Comparison of ENCODE assay signal across 14 cellular contexts in the genomic region with DNA sequence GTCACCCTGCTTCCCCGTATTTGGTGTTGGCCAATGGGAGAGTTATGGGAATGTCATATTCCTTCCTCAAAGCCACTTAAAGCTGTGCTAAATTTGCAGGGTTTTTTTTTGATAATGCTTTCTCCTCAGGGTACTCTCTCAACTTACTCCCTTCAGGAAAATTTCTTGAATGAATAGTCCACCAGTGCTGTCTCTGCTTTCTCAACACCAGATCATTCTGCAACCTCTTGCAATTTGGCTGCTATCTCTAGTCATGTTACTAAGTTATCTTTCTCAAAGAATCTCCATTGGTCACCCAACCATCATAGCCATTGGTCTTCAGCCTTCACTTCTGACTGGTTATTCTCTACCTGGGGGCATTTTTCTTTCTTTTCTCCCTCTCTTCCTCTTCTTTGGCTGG. TPM values are rescaled to one million over a fixed set of nuclear protein-coding genes. Genes with fewer than 3 reads are reported as not detected.
A peak's percentile ranks its signal among the peaks of the same experiment; 100 is the strongest.
DNase-seq lines count a peak whose midpoint lies in the region; ATAC-seq and TF ChIP-seq lines count a peak whose summit lies in the region.
"Had no signal": no experiment of that assay in that cellular context is flagged by ENCODE, and none has a peak within 500 bp of the region (broad histone marks: within the 10 kb centered on the region; RNA-seq: fewer than 3 reads in every experiment).

No MANE protein-coding gene starts in this region.

- H3K4me3 ChIP-seq in neutrophil (ENCODE audit: low read depth in 1 of 2, low read length in 1 of 2): no peak overlapping the region
- no peak overlapping the region for H3K4me3 ChIP-seq in brain microvascular endothelial cell (ENCODE audit: low read depth, low read length)
- H3K4me3 ChIP-seq: MG63, SK-N-MC had no signal

- peaks cover 86% of the 10 kb centered on the region for H3K4me1 Mint-ChIP-seq in T-helper 2 cell treated with Interferon-gamma antibody and Interleukin-4, amounts not matched to agents 5 μg/mL and 100 μg/mL, for 36 hours (ENCODE audit: low read depth)
- peaks cover 61 to 85% (median 74%) of the 10 kb centered on the region in 3 donors for H3K4me1 Mint-ChIP-seq in IgD-negative memory B cell
- H3K4me1 Mint-ChIP-seq in activated naive CD8-positive, alpha-beta T cell (ENCODE audit: low read depth): peaks cover 95% of the 10 kb centered on the region

- peaks cover 95 to 100% of the 10 kb centered on the region in 2 experiments for H3K4me1 ChIP-seq in neutrophil (ENCODE audit: control insufficient read depth in 1 of 2, insufficient read depth in 1 of 2, low read depth in 1 of 2, low read length in 1 of 2)
- H3K4me1 ChIP-seq: foreskin keratinocyte had no signal

- TF ChIP-seq CTCF in neutrophil (IDR thresholded peaks at IDR 0.05) (no peak), brain microvascular endothelial cell (IDR thresholded peaks at IDR 0.05; ENCODE audit: low read depth, low read length, missing control alignments) (no peak)

- no peak for ATAC-seq in HG02852 (IDR thresholded peaks at IDR 0.05; ENCODE audit: unreplicated experiment)
- no peak for ATAC-seq in HG03469 (IDR thresholded peaks at IDR 0.05; ENCODE audit: unreplicated experiment)
- ATAC-seq: sciatic nerve had no signal

- H3K36me3 ChIP-seq in neutrophil: no peaks in the 10 kb centered on the region
- no peaks in the 10 kb centered on the region for H3K36me3 ChIP-seq in brain microvascular endothelial cell (replicated peaks)
- H3K36me3 ChIP-seq: MG63, WERI-Rb-1 had no signal

- H3K9me3 ChIP-seq in neutrophil: no peaks in the 10 kb centered on the region
- H3K9me3 ChIP-seq: MG63 had no signal

- H3K27ac ChIP-seq in neutrophil (peak overlapping the region; percentile 86), brain microvascular endothelial cell (no peak overlapping the region)
- H3K27ac ChIP-seq: foreskin keratinocyte, SK-N-MC, WERI-Rb-1 had no signal

- in situ Hi-C loops in brain microvascular endothelial cell (cut with HindIII; ENCODE audit: low pct_ligation_motif_present, low sequenced_read_pairs): no loop called here

- DNase-seq in T-helper 2 cell treated with Interferon-gamma antibody and Interleukin-4, amounts not matched to agents 5 μg/mL and 100 μg/mL, for 36 hours (ENCODE audit: low spot score): no peak
- DNase-seq in T-helper 2 cell (no peak), brain microvascular endothelial cell (no peak)
- DNase-seq: foreskin keratinocyte, MG63, occipital lobe, WERI-Rb-1 had no signal

- peak overlapping the region; percentile 94 for H3K27ac Mint-ChIP-seq in T-helper 2 cell treated with Interferon-gamma antibody and Interleukin-4, amounts not matched to agents 5 μg/mL and 100 μg/mL, for 36 hours
- H3K27ac Mint-ChIP-seq in IgD-negative memory B cell: peak overlapping the region; percentile 92 to 98 (median 96)
- peak overlapping the region; percentile 96 for H3K27ac Mint-ChIP-seq in activated naive CD8-positive, alpha-beta T cell

- H3K27me3 Mint-ChIP-seq in T-helper 2 cell treated with Interferon-gamma antibody and Interleukin-4, amounts not matched to agents 5 μg/mL and 100 μg/mL, for 36 hours (ENCODE audit: low read depth): no peaks in the 10 kb centered on the region
- no peaks in the 10 kb centered on the region for H3K27me3 Mint-ChIP-seq in IgD-negative memory B cell
- H3K27me3 Mint-ChIP-seq in activated naive CD8-positive, alpha-beta T cell: no peaks in the 10 kb centered on the region

- H3K9me3 Mint-ChIP-seq in T-helper 2 cell treated with Interferon-gamma antibody and Interleukin-4, amounts not matched to agents 5 μg/mL and 100 μg/mL, for 36 hours: no peaks in the 10 kb centered on the region
- no peaks in the 10 kb centered on the region for H3K9me3 Mint-ChIP-seq in IgD-negative memory B cell
- H3K9me3 Mint-ChIP-seq in activated naive CD8-positive, alpha-beta T cell (ENCODE audit: low read depth): no peaks in the 10 kb centered on the region

- H3K27me3 ChIP-seq in neutrophil: no peaks in the 10 kb centered on the region
- H3K27me3 ChIP-seq in brain microvascular endothelial cell (replicated peaks): no peaks in the 10 kb centered on the region
- H3K27me3 ChIP-seq: foreskin keratinocyte, MG63 had no signal

- peak overlapping the region; percentile 86 for H3K4me3 Mint-ChIP-seq in T-helper 2 cell treated with Interferon-gamma antibody and Interleukin-4, amounts not matched to agents 5 μg/mL and 100 μg/mL, for 36 hours
- peak overlapping the region; percentile 79 to 89 (median 88) for H3K4me3 Mint-ChIP-seq in IgD-negative memory B cell
- peak overlapping the region; percentile 79 for H3K4me3 Mint-ChIP-seq in activated naive CD8-positive, alpha-beta T cell

- H3K36me3 Mint-ChIP-seq in T-helper 2 cell treated with Interferon-gamma antibody and Interleukin-4, amounts not matched to agents 5 μg/mL and 100 μg/mL, for 36 hours (ENCODE audit: low read depth): peaks cover 40% of the 10 kb centered on the region
- peaks cover 3% of the 10 kb centered on the region for H3K36me3 Mint-ChIP-seq in IgD-negative memory B cell
- peaks cover 7% of the 10 kb centered on the region for H3K36me3 Mint-ChIP-seq in activated naive CD8-positive, alpha-beta T cell

RNA-seq across cellular contexts. Expression of gene TNFAIP8, which starts 13.4 kb away (rescaled TPM):
- 285 TPM for polyA plus RNA-seq in IgD-negative memory B cell
